8 cellular contexts compared by ENCODE assay signal in the genomic region with DNA sequence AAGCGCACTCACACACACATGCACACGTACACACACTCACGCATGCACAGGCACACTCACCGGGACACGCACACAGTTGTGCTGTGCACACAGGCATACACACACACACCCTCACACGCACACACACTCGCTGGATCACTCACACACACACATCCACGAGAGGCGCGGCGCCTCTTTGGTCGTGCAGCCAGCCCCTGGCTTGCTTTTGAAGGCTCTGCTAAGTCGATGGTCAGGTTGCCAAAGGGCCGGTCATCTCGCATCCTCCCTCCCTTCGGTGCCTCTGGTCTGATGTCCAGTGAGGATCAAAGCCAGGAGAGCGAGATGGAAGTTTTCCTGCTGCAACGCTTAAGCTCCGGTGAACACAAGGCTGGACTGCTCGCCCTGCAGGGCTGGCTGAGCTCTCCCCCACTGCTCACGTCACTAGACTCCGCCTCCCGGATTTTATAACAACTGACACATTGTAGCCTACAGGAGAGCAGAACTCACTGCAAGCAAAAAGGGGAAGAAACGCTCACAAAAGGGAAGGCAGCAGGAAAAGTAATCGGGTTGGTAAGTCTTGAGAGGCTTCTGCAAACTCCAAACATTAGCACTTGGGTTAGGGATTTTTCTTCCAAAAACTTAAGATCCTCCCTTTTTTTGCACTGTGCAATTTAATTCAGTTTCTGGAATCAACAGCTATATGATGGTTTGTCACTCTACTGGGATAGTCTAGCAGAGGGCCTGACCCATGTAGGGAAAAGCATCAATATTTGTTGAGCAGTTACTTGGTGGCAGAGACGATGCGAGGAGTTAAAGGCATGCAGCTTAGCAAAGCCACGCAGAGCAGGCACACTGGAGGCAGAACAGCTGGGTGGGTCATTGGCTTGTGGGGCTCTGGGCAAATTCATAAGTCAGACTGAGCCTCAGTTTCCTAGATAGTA. TPM values are rescaled to one million over a fixed set of nuclear protein-coding genes. Genes with fewer than 3 reads are reported as not detected.
DNase-seq lines count a peak whose midpoint lies in the region; ATAC-seq and TF ChIP-seq lines count a peak whose summit lies in the region.

Gene SRGAP3, minus strand, starts transcription at position 374 of the 920 bp plus-strand sequence. CDS start 695 bp downstream, outside the sequence.

- CTCF ChIA-PET in A673 (lab: Charles Lee), result no interaction called here

- intact Hi-C loops in A673 (cut with micrococcal nuclease; ENCODE audit: unreplicated experiment), result no loop called here

- no TSS peak for BruUV-seq in A673 (replicated peaks; lab: Mats Ljungman, UMichigan)

- H3K27me3 ChIP-seq in A673 (replicated peaks; ENCODE audit: insufficient read depth, low read depth, low read length, poor library complexity), result peaks cover 6% of the 10 kb centered on the region

- TF ChIP-seq CTCF in A673 (conservative IDR thresholded peaks at IDR 0.05; ENCODE audit: low read depth, low read length), result peak; percentile 32
- TF ChIP-seq CTCF in WI38 (IDR thresholded peaks at IDR 0.05; ENCODE audit: low read depth, low read length), result no peak

- peak; percentile 100 for ATAC-seq in GM18861 (IDR thresholded peaks at IDR 0.05; ENCODE audit: unreplicated experiment)
- ATAC-seq in HG03108 (IDR thresholded peaks at IDR 0.05; ENCODE audit: unreplicated experiment), result peak; percentile 100

- peak; percentile 93 for DNase-seq in A673 (ENCODE audit: low spot score)
- peak; percentile 69 for DNase-seq in NCI-H2196 (lab: John Stamatoyannopoulos, UW; ENCODE audit: unreplicated experiment)
- peak; percentile 74 for DNase-seq in central memory CD4-positive, alpha-beta T cell
- peak; percentile 92 for DNase-seq in iris pigment epithelial cell (ENCODE audit: low read depth)
- peak; percentile 47 to 73 for DNase-seq in stimulated activated CD4-positive, alpha-beta T cell treated with anti-CD3 and anti-CD28 coated beads, Interleukin-12 subunit alpha, Interleukin-12 subunit beta, amount 100 ng/mL, for 24 hours (ENCODE audit: low read depth in 2 of 2)

- peaks cover 3% of the 10 kb centered on the region for H3K4me1 ChIP-seq in A673 (ENCODE audit: insufficient read depth, low read length, poor library complexity, severe bottlenecking)

- H3K9me3 ChIP-seq in A673 (ENCODE audit: low read depth, low read length, poor library complexity, severe bottlenecking), result no peaks in the 10 kb centered on the region

- POLR2A ChIA-PET in A673 (lab: Charles Lee; ENCODE audit: low non-redundant PET), result no interaction called here

- H3K27ac ChIP-seq in A673 (ENCODE audit: low read depth, low read length, poor library complexity, severe bottlenecking), result no peak within 1 kb of the TSS

- H3K4me3 ChIP-seq in A673 (ENCODE audit: low read depth, low read length, poor library complexity, severe bottlenecking) (peak within 1 kb of the TSS; percentile 50), WI38 (ENCODE audit: low read depth, low read length) (peak within 1 kb of the TSS; percentile 50)

- H3K36me3 ChIP-seq in A673 (ENCODE audit: insufficient read depth, low read length, poor library complexity, severe bottlenecking), result no peaks in the 10 kb centered on the region

RNA-seq across cellular contexts. Expression of gene SRGAP3, which starts in this region (rescaled TPM):
- total RNA-seq in A673 (2021), result 0.69 and 0.81 TPM in 2 replicates

Comparison
In these comparisons a context has a peak if more than half of its experiments do, and no peak if none do; other contexts are left out.
1. Peak in DNase-seq and H3K4me3 ChIP-seq in A673; RNA of the gene not detected or under 1 TPM.